ENCODE assay signal across 10 cellular contexts in genomic region chr9:20479419-20480155, GRCh38.
DNase-seq lines count a peak whose midpoint lies in the region; ATAC-seq lines count a peak whose summit lies in the region.
"Had no signal": no experiment of that assay in that cellular context is flagged by ENCODE, and none has a peak within 500 bp of the region (broad histone marks: within the 10 kb centered on the region; RNA-seq: fewer than 3 reads in every experiment).

No MANE protein-coding gene starts in this region.

- no peak for DNase-seq in stimulated activated naive CD8-positive, alpha-beta T cell treated with anti-CD3 and anti-CD28 coated beads, Interleukin-15, amount 100 ng/mL, for 72 hours
- DNase-seq in stimulated activated naive CD8-positive, alpha-beta T cell treated with anti-CD3 and anti-CD28 coated beads, Interleukin-15, Interleukin-2, amounts not matched to agents 100 U/mL and 50 U/mL, for 24 hours, result no peak
- DNase-seq in middle frontal gyrus (ENCODE audit: extremely low spot score, low spot score) (no peak), islet precursor cell (no peak), OCI-M2 (lab: John Stamatoyannopoulos, UW; ENCODE audit: unreplicated experiment) (no peak)
- no peak for DNase-seq in activated CD4-positive, alpha-beta T cell treated with anti-CD3 and anti-CD28 coated beads for 48 hours
- DNase-seq: activated CD4-positive, alpha-beta T cell treated with anti-CD3 and anti-CD28 coated beads, Interleukin-2, amount 50 U/mL, for 1 hour had no signal

- H3K4me3 Mint-ChIP-seq in stimulated activated naive CD8-positive, alpha-beta T cell treated with anti-CD3 and anti-CD28 coated beads, Interleukin-15, amount 100 ng/mL, for 72 hours, result no peak overlapping the region
- H3K4me3 Mint-ChIP-seq: brain had no signal

- H3K4me1 Mint-ChIP-seq in stimulated activated naive CD8-positive, alpha-beta T cell treated with anti-CD3 and anti-CD28 coated beads, Interleukin-15, amount 100 ng/mL, for 72 hours, result peaks cover 56% of the 10 kb centered on the region

- H3K27ac Mint-ChIP-seq in stimulated activated naive CD8-positive, alpha-beta T cell treated with anti-CD3 and anti-CD28 coated beads, Interleukin-15, amount 100 ng/mL, for 72 hours, result no peak overlapping the region

- peaks cover 0 to 6% of the 10 kb centered on the region in 2 donors for H3K9me3 Mint-ChIP-seq in stimulated activated naive CD8-positive, alpha-beta T cell treated with anti-CD3 and anti-CD28 coated beads, Interleukin-15, amount 100 ng/mL, for 72 hours

- no peaks in the 10 kb centered on the region for H3K27me3 Mint-ChIP-seq in stimulated activated naive CD8-positive, alpha-beta T cell treated with anti-CD3 and anti-CD28 coated beads, Interleukin-15, amount 100 ng/mL, for 72 hours
- H3K27me3 Mint-ChIP-seq: brain had no signal

- peak; percentile 74 for ATAC-seq in stimulated activated naive CD8-positive, alpha-beta T cell treated with anti-CD3 and anti-CD28 coated beads, Interleukin-15, amount 100 ng/mL, for 72 hours
- ATAC-seq in stimulated activated naive CD8-positive, alpha-beta T cell treated with anti-CD3 and anti-CD28 coated beads, Interleukin-15, Interleukin-2, amounts not matched to agents 100 U/mL and 50 U/mL, for 24 hours, result no peak
- ATAC-seq in HG02759 (IDR thresholded peaks at IDR 0.05; ENCODE audit: unreplicated experiment) (peak; percentile 67), HG03575 (IDR thresholded peaks at IDR 0.05; ENCODE audit: extremely low read depth, insufficient number of reproducible peaks, low FRiP score, unreplicated experiment) (peak; percentile 89)
